ENCODE assay signal across 1 cellular context in genomic region chr10:30725661-30726060, GRCh38.
TF ChIP-seq lines count a peak whose summit lies in the region.

No MANE protein-coding gene starts in this region.

TF ChIP-seq in IMR-90, 13 proteins besides CTCF, POLR2A, EP300 and RAD21:
- TF ChIP-seq FOS (IDR thresholded peaks at IDR 0.05; ENCODE audit: low read depth, low read length): no peak
- no peak for TF ChIP-seq SMC3 (IDR thresholded peaks at IDR 0.05; ENCODE audit: low read depth, low read length)
- no peak for TF ChIP-seq CEBPB (IDR thresholded peaks at IDR 0.05; ENCODE audit: low read depth, low read length)
- no peak for TF ChIP-seq BHLHE40 (IDR thresholded peaks at IDR 0.05; ENCODE audit: low read depth, low read length)
- TF ChIP-seq, protein P1, sequence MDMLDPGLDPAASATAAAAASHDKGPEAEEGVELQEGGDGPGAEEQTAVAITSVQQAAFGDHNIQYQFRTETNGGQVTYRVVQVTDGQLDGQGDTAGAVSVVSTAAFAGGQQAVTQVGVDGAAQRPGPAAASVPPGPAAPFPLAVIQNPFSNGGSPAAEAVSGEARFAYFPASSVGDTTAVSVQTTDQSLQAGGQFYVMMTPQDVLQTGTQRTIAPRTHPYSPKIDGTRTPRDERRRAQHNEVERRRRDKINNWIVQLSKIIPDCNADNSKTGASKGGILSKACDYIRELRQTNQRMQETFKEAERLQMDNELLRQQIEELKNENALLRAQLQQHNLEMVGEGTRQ (IDR thresholded peaks at IDR 0.05; ENCODE audit: low read depth, low read length): no peak
- no peak for TF ChIP-seq RFX5 (IDR thresholded peaks at IDR 0.05; ENCODE audit: low read depth, low read length)
- TF ChIP-seq MAZ (IDR thresholded peaks at IDR 0.05; ENCODE audit: borderline replicate concordance, low read depth, low read length): no peak
- TF ChIP-seq MXI1 (IDR thresholded peaks at IDR 0.05; ENCODE audit: borderline replicate concordance, low read depth, low read length): no peak
- no peak for TF ChIP-seq MAFK (IDR thresholded peaks at IDR 0.05; ENCODE audit: low read depth, low read length)
- TF ChIP-seq ELK1 (IDR thresholded peaks at IDR 0.05; ENCODE audit: borderline replicate concordance, low read depth, low read length): no peak
- TF ChIP-seq NFE2L2 (IDR thresholded peaks at IDR 0.05; ENCODE audit: low read depth, low read length): no peak
- no peak for TF ChIP-seq RCOR1 (IDR thresholded peaks at IDR 0.05; ENCODE audit: insufficient replicate concordance, low read length)
- TF ChIP-seq CHD1 (IDR thresholded peaks at IDR 0.05; ENCODE audit: low read depth, low read length): no peak
